8 cellular contexts compared by ENCODE assay signal in genomic region chr16:88561485-88562369, GRCh38. TPM values are rescaled to one million over a fixed set of nuclear protein-coding genes. Genes with fewer than 3 reads are reported as not detected.
A peak's percentile ranks its signal among the peaks of the same experiment; 100 is the strongest.
DNase-seq lines count a peak whose midpoint lies in the region; ATAC-seq, FAIRE-seq and TF ChIP-seq lines count a peak whose summit lies in the region.

No MANE protein-coding gene starts in this region.

- peak overlapping the region; percentile 38 for H3K4me2 ChIP-seq in keratinocyte (ENCODE audit: control insufficient read depth, extremely low read depth, insufficient read depth, low read depth, low read length)

- H2AFZ ChIP-seq in keratinocyte (ENCODE audit: control insufficient read depth, low read length) = no peak overlapping the region

- intact Hi-C loops in MCF 10A (cut with micrococcal nuclease) = loop anchor here (1.0 kb wide), 1 partner anchor 118 kb away; no protein-coding TSS in a partner anchor

- no TSS peak for BruUV-seq in MCF 10A (replicated peaks; lab: Mats Ljungman, UMichigan)

- H3K4me1 ChIP-seq in keratinocyte (ENCODE audit: control insufficient read depth, extremely low read depth, insufficient read depth, low read length) = no peaks in the 10 kb centered on the region

- DNase-seq in COR-L47 (lab: John Stamatoyannopoulos, UW) = peak; percentile 37
- DNase-seq in HuH-7.5 (ENCODE audit: low spot score) = peak; percentile 91
- peak in 4 of 5 donors; percentile 29 to 48 (median 38) for DNase-seq in T-helper 1 cell
- DNase-seq in MCF 10A (ENCODE audit: unreplicated experiment) = peak; percentile 46
- no peak for DNase-seq in keratinocyte (ENCODE audit: low read depth, low spot score)
- DNase-seq in stimulated activated CD4-positive, alpha-beta T cell treated with anti-CD3 and anti-CD28 coated beads, Interleukin-2, amount 100 ng/mL, for 24 hours = peak; percentile 45 to 64
- no peak for DNase-seq in GF-D8 (lab: John Stamatoyannopoulos, UW)

- H3K27me3 ChIP-seq in keratinocyte (ENCODE audit: control insufficient read depth, extremely low read depth, insufficient read depth, low read length) = peaks cover 5% of the 10 kb centered on the region

- H3K4me1 Mint-ChIP-seq in MCF 10A (ENCODE audit: insufficient read depth, unreplicated experiment) = no peaks in the 10 kb centered on the region

- no peak overlapping the region for H3K27ac ChIP-seq in keratinocyte (ENCODE audit: control insufficient read depth, insufficient read depth, low read length)

- peak overlapping the region in 1 of 3 experiments; percentile 31 for H3K4me3 ChIP-seq in keratinocyte (ENCODE audit: control insufficient read depth in 2 of 3, extremely low read depth in 1 of 3, insufficient read depth in 2 of 3, low read depth in 1 of 3, low read length in 3 of 3)

- TF ChIP-seq CTCF in MCF 10A (IDR thresholded peaks at IDR 0.05; ENCODE audit: unreplicated experiment) (peak; percentile 70), keratinocyte (optimal IDR thresholded peaks at IDR 0.05 in 1 of 3, IDR thresholded peaks at IDR 0.05 in 1 of 3, conservative IDR thresholded peaks at IDR 0.05 in 1 of 3; ENCODE audit: extremely low read depth in 1 of 3, insufficient read depth in 2 of 3, low read length in 3 of 3) (peak; percentile 53 to 77 (median 73))

- ATAC-seq in HG03521 (IDR thresholded peaks at IDR 0.05; ENCODE audit: unreplicated experiment) = no peak

- H3K36me3 ChIP-seq in keratinocyte (ENCODE audit: control insufficient read depth in 2 of 2, extremely low read depth in 1 of 2, insufficient read depth in 2 of 2, low read length in 2 of 2) = no peaks in the 10 kb centered on the region

- no peaks in the 10 kb centered on the region for H3K9me1 ChIP-seq in keratinocyte (ENCODE audit: control insufficient read depth, extremely low read depth, insufficient read depth, low read length)

- H3K4me3 Mint-ChIP-seq in MCF 10A (ENCODE audit: unreplicated experiment) = no peak overlapping the region

- H3K79me2 ChIP-seq in keratinocyte (ENCODE audit: control insufficient read depth, insufficient read depth, low read length) = no peaks in the 10 kb centered on the region

- peaks cover 5% of the 10 kb centered on the region for H3K36me3 Mint-ChIP-seq in MCF 10A (ENCODE audit: insufficient read depth, unreplicated experiment)

- no peak overlapping the region for H3K9ac ChIP-seq in keratinocyte (ENCODE audit: control insufficient read depth, extremely low read depth, insufficient read depth, low read length)

- no peaks in the 10 kb centered on the region for H3K9me3 Mint-ChIP-seq in MCF 10A (ENCODE audit: unreplicated experiment)

- CTCF ChIA-PET in MCF 10A (lab: Yijun Ruan, JAX) = interaction anchor here (0.6 to 1.1 kb wide), 13 partner anchors 9 to 609 kb away, joined by 3 to 5 read pairs (median 3); partner anchors contain the start of gene ZC3H18

- H3K27me3 Mint-ChIP-seq in MCF 10A (ENCODE audit: insufficient read depth, unreplicated experiment) = peaks cover 11% of the 10 kb centered on the region

- POLR2A ChIA-PET in MCF 10A (lab: Yijun Ruan, JAX) = interaction anchor here (1.6 kb wide), 1 partner anchor 8 kb away, joined by 7 read pairs; the partner anchor contains the start of gene ZC3H18

- no peaks in the 10 kb centered on the region for H3K9me3 ChIP-seq in keratinocyte (ENCODE audit: control insufficient read depth, low read depth, low read length)

- H4K20me1 ChIP-seq in keratinocyte (ENCODE audit: control insufficient read depth, extremely low read depth, insufficient read depth, low read length) = no peaks in the 10 kb centered on the region

- H3K27ac Mint-ChIP-seq in MCF 10A (ENCODE audit: low read depth, unreplicated experiment) = no peak overlapping the region

- no peak for FAIRE-seq in keratinocyte (lab: Jason Lieb, UNC)

- dilution Hi-C loops in keratinocyte (cut with MboI; ENCODE audit: extremely low pct_ligation_motif_present, low sequenced_read_pairs) = no loop called here

RNA-seq across cellular contexts. Expression of gene ZC3H18, which starts 8.5 kb away (rescaled TPM):
- 34.4 and 40.5 TPM in 2 replicates for total RNA-seq in MCF 10A (2022)
- polyA plus RNA-seq in keratinocyte = 6.0 to 18.4 TPM (median 7.5 TPM) in 3 replicates
- polyA plus RNA-seq in keratinocyte (2011; ENCODE audit: low read depth) = 41.9 TPM
- 7.9 and 14.1 TPM in 2 replicates for polyA plus RNA-seq in keratinocyte (2011; cell fraction: cytosol; rRNA removed)
- polyA plus RNA-seq in keratinocyte (2011; cell fraction: nucleus; rRNA removed) = 35.2 and 35.5 TPM in 2 replicates
- polyA plus RNA-seq in keratinocyte (2012; ENCODE audit: low replicate concordance) = 19.7 and 27.8 TPM in 2 replicates
- polyA minus RNA-seq in keratinocyte = 5.9 to 16.2 TPM (median 6.5 TPM) in 3 replicates
- polyA minus RNA-seq in keratinocyte (2011; cell fraction: cytosol; rRNA and poly(A)+ RNA removed) = 12.9 TPM
- polyA minus RNA-seq in keratinocyte (2011; cell fraction: nucleus; rRNA and poly(A)+ RNA removed) = 14.8 and 14.9 TPM in 2 replicates

Comparison
In these comparisons a context has a peak if more than half of its experiments do, and no peak if none do; other contexts are left out.
1. DNase-seq: peak in COR-L47 (single experiment), HuH-7.5 (single experiment), T-helper 1 cell (4 of 5), MCF 10A (single experiment) and stimulated activated CD4-positive, alpha-beta T cell treated with anti-CD3 and anti-CD28 coated beads, Interleukin-2, amount 100 ng/mL, for 24 hours (2 of 2); none in keratinocyte (single experiment) and GF-D8 (single experiment).